In the genomic region with DNA sequence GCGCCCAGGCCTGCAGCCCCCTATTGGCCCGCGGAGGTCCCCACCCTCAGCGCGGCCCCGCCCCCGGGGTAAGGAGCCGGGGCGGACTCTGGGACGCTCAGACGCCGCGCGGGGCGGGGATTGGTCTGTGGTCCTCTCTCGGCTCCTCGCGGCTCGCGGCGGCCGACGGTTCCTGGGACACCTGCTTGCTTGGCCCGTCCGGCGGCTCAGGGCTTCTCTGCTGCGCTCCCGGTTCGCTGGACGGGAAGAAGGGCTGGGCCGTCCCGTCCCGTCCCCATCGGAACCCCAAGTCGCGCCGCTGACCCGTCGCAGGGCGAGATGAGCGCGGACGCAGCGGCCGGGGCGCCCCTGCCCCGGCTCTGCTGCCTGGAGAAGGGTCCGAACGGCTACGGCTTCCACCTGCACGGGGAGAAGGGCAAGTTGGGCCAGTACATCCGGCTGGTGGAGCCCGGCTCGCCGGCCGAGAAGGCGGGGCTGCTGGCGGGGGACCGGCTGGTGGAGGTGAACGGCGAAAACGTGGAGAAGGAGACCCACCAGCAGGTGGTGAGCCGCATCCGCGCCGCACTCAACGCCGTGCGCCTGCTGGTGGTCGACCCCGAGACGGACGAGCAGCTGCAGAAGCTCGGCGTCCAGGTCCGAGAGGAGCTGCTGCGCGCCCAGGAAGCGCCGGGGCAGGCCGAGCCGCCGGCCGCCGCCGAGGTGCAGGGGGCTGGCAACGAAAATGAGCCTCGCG, we compare ENCODE assay signal across 8 cellular contexts. TPM values are rescaled to one million over a fixed set of nuclear protein-coding genes. Genes with fewer than 3 reads are reported as not detected.
DNase-seq lines count a peak whose midpoint lies in the region; ATAC-seq and TF ChIP-seq lines count a peak whose summit lies in the region.

A gene (plus strand): TSS at position 100 of the 733 bp plus-strand sequence. CDS start 219 bp downstream, at position 319.

- POLR2A ChIA-PET in activated CD8-positive, alpha-beta T cell treated with anti-CD3 and anti-CD28 coated beads for 36 hours (lab: Charles Lee) = interaction anchor here (1.2 to 5.5 kb wide), 9 partner anchors 11 to 125 kb away, joined by 3 to 35 read pairs (median 8); a partner anchor contains a TSS

- intact Hi-C loops in activated CD8-positive, alpha-beta T cell treated with anti-CD3 and anti-CD28 coated beads for 36 hours (cut with micrococcal nuclease) = no loop called here

- peak; percentile 30 for TF ChIP-seq CTCF in activated CD8-positive, alpha-beta T cell treated with anti-CD3 and anti-CD28 coated beads for 36 hours (IDR thresholded peaks at IDR 0.05)

- DNase-seq in Ammon's horn (ENCODE audit: low spot score) (peak; percentile 93), NCI-H524 treated with DMSO at 0.1 percent for 48 hours (lab: John Stamatoyannopoulos, UW) (peak; percentile 72), memory B cell (ENCODE audit: low spot score in 2 of 2) (peak; percentile 90 to 93)
- peak; percentile 94 for DNase-seq in activated CD8-positive, alpha-beta T cell treated with anti-CD3 and anti-CD28 coated beads for 36 hours
- DNase-seq in effector CD8-positive, alpha-beta T cell (lab: John Stamatoyannopoulos, UW) = peak; percentile 90
- DNase-seq in stimulated activated CD8-positive, alpha-beta memory T cell treated with anti-CD3 and anti-CD28 coated beads, Interleukin-12 subunit alpha, Interleukin-12 subunit beta, amount 100 ng/mL, for 1 hour (ENCODE audit: low read depth) = peak; percentile 85

- peak within 1 kb of the TSS; percentile 86 for H3K27ac Mint-ChIP-seq in activated CD8-positive, alpha-beta T cell treated with anti-CD3 and anti-CD28 coated beads for 36 hours
- peak within 1 kb of the TSS; percentile 90 for H3K27ac Mint-ChIP-seq in memory B cell

- peaks cover 49% of the 10 kb centered on the region for H3K4me1 Mint-ChIP-seq in activated CD8-positive, alpha-beta T cell treated with anti-CD3 and anti-CD28 coated beads for 36 hours (ENCODE audit: low read depth)
- H3K4me1 Mint-ChIP-seq in memory B cell = peaks cover 48% of the 10 kb centered on the region

- ATAC-seq in GM19023 (IDR thresholded peaks at IDR 0.05; ENCODE audit: unreplicated experiment) (peak; percentile 87), HG03280 (IDR thresholded peaks at IDR 0.05; ENCODE audit: unreplicated experiment) (peak; percentile 92), memory B cell (ENCODE audit: low read depth) (peak; percentile 93)
- peak; percentile 89 for ATAC-seq in activated CD8-positive, alpha-beta T cell treated with anti-CD3 and anti-CD28 coated beads for 36 hours

- peaks cover 38% of the 10 kb centered on the region for H3K36me3 Mint-ChIP-seq in activated CD8-positive, alpha-beta T cell treated with anti-CD3 and anti-CD28 coated beads for 36 hours (ENCODE audit: low read depth)
- peaks cover 8% of the 10 kb centered on the region for H3K36me3 Mint-ChIP-seq in memory B cell

- CTCF ChIA-PET in activated CD8-positive, alpha-beta T cell treated with anti-CD3 and anti-CD28 coated beads for 36 hours (lab: Charles Lee) = interaction anchor here (1.2 to 7.9 kb wide), 8 partner anchors 9 to 116 kb away, joined by 5 to 98 read pairs (median 16); a partner anchor contains a TSS

- H3K27me3 Mint-ChIP-seq in activated CD8-positive, alpha-beta T cell treated with anti-CD3 and anti-CD28 coated beads for 36 hours = no peaks in the 10 kb centered on the region
- no peaks in the 10 kb centered on the region for H3K27me3 Mint-ChIP-seq in memory B cell

- H3K9me3 Mint-ChIP-seq in activated CD8-positive, alpha-beta T cell treated with anti-CD3 and anti-CD28 coated beads for 36 hours = peaks cover 4% of the 10 kb centered on the region
- H3K9me3 Mint-ChIP-seq in memory B cell = no peaks in the 10 kb centered on the region

- H3K4me3 Mint-ChIP-seq in activated CD8-positive, alpha-beta T cell treated with anti-CD3 and anti-CD28 coated beads for 36 hours = peak within 1 kb of the TSS; percentile 85
- peak within 1 kb of the TSS; percentile 96 for H3K4me3 Mint-ChIP-seq in memory B cell

RNA-seq across cellular contexts. Expression of the gene that starts here (rescaled TPM):
- total RNA-seq in activated CD8-positive, alpha-beta T cell treated with anti-CD3 and anti-CD28 coated beads for 36 hours = 100 to 1,000 TPM; 143 to 150 TPM

Comparison
In these comparisons a context has a peak if more than half of its experiments do, and no peak if none do; other contexts are left out.
1. Peak in every context shown above with its lines: DNase-seq and ATAC-seq.